In genomic region chr9:130755377-130756007, GRCh38 we compare ENCODE assay signal across 1 cellular context.
TF ChIP-seq lines count a peak whose summit lies in the region.

No MANE protein-coding gene starts in this region.

TF ChIP-seq in WTC11, 78 proteins besides CTCF, POLR2A, EP300 and RAD21 (continued from another document):
- TF ChIP-seq GTF2I (CRISPR knock-in tag; conservative IDR thresholded peaks at IDR 0.05) (no peak), ZNF121 (CRISPR knock-in tag; IDR thresholded peaks at IDR 0.05) (no peak)
